Comparison of ENCODE assay signal across 8 cellular contexts in the genomic region with DNA sequence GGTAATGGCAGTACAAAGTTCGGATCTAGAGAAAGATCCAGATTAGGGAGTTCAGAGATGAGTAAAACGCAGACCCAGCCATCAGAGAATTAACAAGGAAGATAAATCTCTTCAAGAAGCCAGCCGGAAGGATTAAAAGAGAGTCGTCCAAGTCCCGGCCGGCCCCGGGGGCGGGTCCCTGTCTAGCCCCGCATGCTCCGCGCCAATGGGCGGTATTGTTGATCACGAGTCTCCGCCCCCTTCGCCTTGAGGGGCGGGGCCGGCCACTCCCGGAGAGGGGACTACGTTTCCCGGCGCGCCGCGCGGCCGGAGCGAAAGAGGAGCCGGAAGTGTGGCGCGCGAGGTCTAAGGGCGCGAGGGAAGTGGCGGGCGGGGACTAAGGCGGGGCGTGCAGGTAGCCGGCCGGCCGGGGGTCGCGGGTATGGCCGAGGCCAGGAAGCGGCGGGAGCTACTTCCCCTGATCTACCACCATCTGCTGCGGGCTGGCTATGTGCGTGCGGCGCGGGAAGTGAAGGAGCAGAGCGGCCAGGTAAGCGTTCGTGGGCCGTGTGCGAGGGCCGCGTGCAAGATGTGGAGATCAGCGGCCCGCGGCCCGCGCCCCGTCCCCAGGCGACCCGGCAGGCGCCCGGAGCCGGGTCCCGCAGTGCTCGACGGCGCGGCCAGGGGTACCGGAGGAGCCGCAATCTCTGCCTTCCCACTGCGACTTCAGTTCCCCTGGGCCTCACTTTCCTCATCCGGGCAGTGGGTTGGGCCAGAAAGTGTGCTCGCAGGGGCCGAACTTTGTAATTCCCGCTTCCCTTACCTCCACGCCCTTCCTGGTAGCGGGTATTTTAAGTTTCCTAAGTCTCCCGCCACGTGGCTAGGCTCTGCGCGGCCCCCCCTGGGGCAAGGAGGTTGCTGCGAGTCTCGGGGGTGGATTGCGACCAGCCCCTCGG. TPM values are rescaled to one million over a fixed set of nuclear protein-coding genes. Genes with fewer than 3 reads are reported as not detected.
DNase-seq lines count a peak whose midpoint lies in the region; ATAC-seq and TF ChIP-seq lines count a peak whose summit lies in the region.

A gene with protein sequence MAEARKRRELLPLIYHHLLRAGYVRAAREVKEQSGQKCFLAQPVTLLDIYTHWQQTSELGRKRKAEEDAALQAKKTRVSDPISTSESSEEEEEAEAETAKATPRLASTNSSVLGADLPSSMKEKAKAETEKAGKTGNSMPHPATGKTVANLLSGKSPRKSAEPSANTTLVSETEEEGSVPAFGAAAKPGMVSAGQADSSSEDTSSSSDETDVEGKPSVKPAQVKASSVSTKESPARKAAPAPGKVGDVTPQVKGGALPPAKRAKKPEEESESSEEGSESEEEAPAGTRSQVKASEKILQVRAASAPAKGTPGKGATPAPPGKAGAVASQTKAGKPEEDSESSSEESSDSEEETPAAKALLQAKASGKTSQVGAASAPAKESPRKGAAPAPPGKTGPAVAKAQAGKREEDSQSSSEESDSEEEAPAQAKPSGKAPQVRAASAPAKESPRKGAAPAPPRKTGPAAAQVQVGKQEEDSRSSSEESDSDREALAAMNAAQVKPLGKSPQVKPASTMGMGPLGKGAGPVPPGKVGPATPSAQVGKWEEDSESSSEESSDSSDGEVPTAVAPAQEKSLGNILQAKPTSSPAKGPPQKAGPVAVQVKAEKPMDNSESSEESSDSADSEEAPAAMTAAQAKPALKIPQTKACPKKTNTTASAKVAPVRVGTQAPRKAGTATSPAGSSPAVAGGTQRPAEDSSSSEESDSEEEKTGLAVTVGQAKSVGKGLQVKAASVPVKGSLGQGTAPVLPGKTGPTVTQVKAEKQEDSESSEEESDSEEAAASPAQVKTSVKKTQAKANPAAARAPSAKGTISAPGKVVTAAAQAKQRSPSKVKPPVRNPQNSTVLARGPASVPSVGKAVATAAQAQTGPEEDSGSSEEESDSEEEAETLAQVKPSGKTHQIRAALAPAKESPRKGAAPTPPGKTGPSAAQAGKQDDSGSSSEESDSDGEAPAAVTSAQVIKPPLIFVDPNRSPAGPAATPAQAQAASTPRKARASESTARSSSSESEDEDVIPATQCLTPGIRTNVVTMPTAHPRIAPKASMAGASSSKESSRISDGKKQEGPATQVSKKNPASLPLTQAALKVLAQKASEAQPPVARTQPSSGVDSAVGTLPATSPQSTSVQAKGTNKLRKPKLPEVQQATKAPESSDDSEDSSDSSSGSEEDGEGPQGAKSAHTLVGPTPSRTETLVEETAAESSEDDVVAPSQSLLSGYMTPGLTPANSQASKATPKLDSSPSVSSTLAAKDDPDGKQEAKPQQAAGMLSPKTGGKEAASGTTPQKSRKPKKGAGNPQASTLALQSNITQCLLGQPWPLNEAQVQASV (N-terminal part only) (plus strand): TSS at position 372 of the 935 bp plus-strand sequence. CDS start 50 bp downstream, at position 422.

- H3K27me3 ChIP-seq in WERI-Rb-1 (ENCODE audit: insufficient read depth, low read depth, severe bottlenecking) (no peaks in the 10 kb centered on the region), mammary epithelial cell (ENCODE audit: insufficient read depth, low read length) (no peaks in the 10 kb centered on the region), iPS-20b (ENCODE audit: insufficient read depth, low read length) (no peaks in the 10 kb centered on the region; the same call in 1 of the 2 replicates), smooth muscle cell (ENCODE audit: low read depth) (no peaks in the 10 kb centered on the region)

- H3K9me3 ChIP-seq in WERI-Rb-1 (ENCODE audit: severe bottlenecking) (no peaks in the 10 kb centered on the region), mammary epithelial cell (replicated peaks; ENCODE audit: insufficient read depth, low read length) (no peaks in the 10 kb centered on the region), iPS-20b (ENCODE audit: insufficient read depth, low read depth, low read length) (no peaks in the 10 kb centered on the region), smooth muscle cell (replicated peaks; ENCODE audit: low read depth) (no peaks in the 10 kb centered on the region)

- H3K4me1 ChIP-seq in mammary epithelial cell (ENCODE audit: insufficient read depth, low read length) (peaks cover 9% of the 10 kb centered on the region), iPS-20b (ENCODE audit: insufficient read depth, low read length) (no peaks in the 10 kb centered on the region; the same call in 1 of the 2 replicates), smooth muscle cell (ENCODE audit: low read depth) (peaks cover 10% of the 10 kb centered on the region)

- TF ChIP-seq CTCF in WERI-Rb-1 (IDR thresholded peaks at IDR 0.05; ENCODE audit: low read depth, low read length), result no peak
- TF ChIP-seq CTCF in mammary epithelial cell (conservative IDR thresholded peaks at IDR 0.05 in 1 of 2, IDR thresholded peaks at IDR 0.05 in 1 of 2; ENCODE audit: extremely low read depth in 1 of 2, insufficient read depth in 1 of 2, low read depth in 1 of 2, low read length in 2 of 2), result no peak
- no peak for TF ChIP-seq CTCF in smooth muscle cell (IDR thresholded peaks at IDR 0.05; ENCODE audit: borderline replicate concordance, insufficient read depth, poor library complexity, severe bottlenecking)

- dilution Hi-C loops in mammary epithelial cell (cut with HindIII; ENCODE audit: low sequenced_read_pairs), result no loop called here

- DNase-seq in ACHN, result peak; percentile 95
- peak; percentile 97 for DNase-seq in NCI-H2227 (lab: John Stamatoyannopoulos, UW; ENCODE audit: unreplicated experiment)
- DNase-seq in WERI-Rb-1, result peak; percentile 98
- peak; percentile 96 for DNase-seq in mammary epithelial cell
- DNase-seq in smooth muscle cell (lab: John Stamatoyannopoulos, UW; ENCODE audit: unreplicated experiment), result peak; percentile 85

- H3F3A ChIP-seq in smooth muscle cell (ENCODE audit: low read depth), result peaks cover 10% of the 10 kb centered on the region

- ATAC-seq in GM18873 (IDR thresholded peaks at IDR 0.05; ENCODE audit: low FRiP score, unreplicated experiment) (peak; percentile 92), HG03139 (IDR thresholded peaks at IDR 0.05; ENCODE audit: unreplicated experiment) (peak; percentile 95)

- H2AFZ ChIP-seq in mammary epithelial cell (ENCODE audit: low read depth, low read length) (peak within 1 kb of the TSS; percentile 87), smooth muscle cell (ENCODE audit: low read depth) (peak within 1 kb of the TSS; percentile 87)

- intact Hi-C loops in mammary epithelial cell (cut with micrococcal nuclease), result loop anchor here (1.0 to 10.0 kb wide), 2 partner anchors 79 to 523 kb away; no protein-coding TSS in a partner anchor

- H3K9ac ChIP-seq in mammary epithelial cell (ENCODE audit: insufficient read depth, low read length) (peak within 1 kb of the TSS; percentile 82), iPS-20b (ENCODE audit: low read depth, low read length) (peak within 1 kb of the TSS; percentile 98), smooth muscle cell (ENCODE audit: low read depth) (peak within 1 kb of the TSS; percentile 79)

- H3K4me3 ChIP-seq in WERI-Rb-1 (ENCODE audit: low read depth, low read length) (peak within 1 kb of the TSS; percentile 87), mammary epithelial cell (replicated peaks in 1 of 3; ENCODE audit: insufficient read depth in 1 of 3, low read depth in 2 of 3, low read length in 3 of 3) (peak within 1 kb of the TSS; percentile 83 to 88 (median 85)), iPS-20b (ENCODE audit: low read length) (peak within 1 kb of the TSS; percentile 98), smooth muscle cell (peak within 1 kb of the TSS; percentile 82)

- peak within 1 kb of the TSS; percentile 72 for H3K4me2 ChIP-seq in mammary epithelial cell (ENCODE audit: insufficient read depth, low read depth, low read length)
- peak within 1 kb of the TSS; percentile 96 for H3K4me2 ChIP-seq in smooth muscle cell

- CTCF ChIA-PET in mammary epithelial cell (lab: Charles Lee; ENCODE audit: low non-redundant PET), result no interaction called here

- TSS peak; percentile 49 for BruUV-seq in mammary epithelial cell (replicated peaks; lab: Mats Ljungman, UMichigan)

- H4K20me1 ChIP-seq in mammary epithelial cell (ENCODE audit: insufficient read depth, low read length) (no peaks in the 10 kb centered on the region), smooth muscle cell (ENCODE audit: low read depth) (peaks cover 4% of the 10 kb centered on the region)

- H3K27ac ChIP-seq in WERI-Rb-1, result peak within 1 kb of the TSS; percentile 90
- peak within 1 kb of the TSS; percentile 83 for H3K27ac ChIP-seq in mammary epithelial cell (ENCODE audit: insufficient read depth, low read depth, low read length)
- peak within 1 kb of the TSS; percentile 76 for H3K27ac ChIP-seq in iPS-20b (ENCODE audit: low read length)
- H3K27ac ChIP-seq in smooth muscle cell (ENCODE audit: low read depth), result peak within 1 kb of the TSS; percentile 56

- in situ Hi-C loops in ACHN (cut with HindIII; ENCODE audit: low pct_ligation_motif_present, low pct_unique_long_range_greater_than_20kb, low sequenced_read_pairs), result no loop called here
- in situ Hi-C loops in mammary epithelial cell (cut with MboI; ENCODE audit: low sequenced_read_pairs in 2 of 2), result loop anchor here in 1 of 2 donors (10.0 to 25.0 kb wide), 2 partner anchors 93 to 195 kb away; partner anchors contain the start of genes CDX1 and PDGFRB

- 1% methylated on average over 43 of the region's 90 CpGs for WGBS in mammary epithelial cell (ENCODE audit: low coverage, missing lambda C conversion rate)
- 2% methylated on average over 82 of the region's 90 CpGs for WGBS in smooth muscle cell (ENCODE audit: low lambda C conversion rate)

- H3K79me2 ChIP-seq in mammary epithelial cell (ENCODE audit: insufficient read depth, low read length) (peaks cover 51% of the 10 kb centered on the region), smooth muscle cell (ENCODE audit: low read depth) (peaks cover 28% of the 10 kb centered on the region)

- peaks cover 48% of the 10 kb centered on the region for H3K36me3 ChIP-seq in WERI-Rb-1
- H3K36me3 ChIP-seq in mammary epithelial cell (ENCODE audit: insufficient read depth, low read length), result peaks cover 12% of the 10 kb centered on the region
- peaks cover 33% of the 10 kb centered on the region for H3K36me3 ChIP-seq in iPS-20b (ENCODE audit: insufficient read depth, low read depth, low read length)
- no peaks in the 10 kb centered on the region for H3K36me3 ChIP-seq in smooth muscle cell (ENCODE audit: low read depth)

RNA-seq across cellular contexts. Expression of the gene that starts here (rescaled TPM):
- 10 to 100 TPM; 17.7 to 70.4 TPM for total RNA-seq in mammary epithelial cell
- polyA plus RNA-seq in mammary epithelial cell, result 34.8 TPM
- polyA minus RNA-seq in mammary epithelial cell, result 44.3 TPM
- 12.7 and 16.0 TPM in 2 replicates for total RNA-seq in smooth muscle cell
- polyA plus RNA-seq in smooth muscle cell, result 25.9 and 27.6 TPM in 2 replicates

Comparison
In these comparisons a context has a peak if more than half of its experiments do, and no peak if none do; other contexts are left out.
1. Peak in every context shown above with its lines: DNase-seq, ATAC-seq, H3K4me3 ChIP-seq and H3K27ac ChIP-seq.